In genomic region chr9:23590601-23591000, GRCh38 we compare ENCODE assay signal across 14 cellular contexts.
DNase-seq lines count a peak whose midpoint lies in the region; ATAC-seq, FAIRE-seq and TF ChIP-seq lines count a peak whose summit lies in the region.
"Had no signal": no experiment of that assay in that cellular context is flagged by ENCODE, and none has a peak within 500 bp of the region (broad histone marks: within the 10 kb centered on the region; RNA-seq: fewer than 3 reads in every experiment).

No MANE protein-coding gene starts in this region.

- H3K9me3 ChIP-seq in ascending aorta (no peaks in the 10 kb centered on the region), right lobe of liver (no peaks in the 10 kb centered on the region), testis (no peaks in the 10 kb centered on the region), spleen (no peaks in the 10 kb centered on the region)
- H3K9me3 ChIP-seq: MG63 had no signal

- H3K27me3 ChIP-seq in ascending aorta (no peaks in the 10 kb centered on the region), right lobe of liver (no peaks in the 10 kb centered on the region), testis (no peaks in the 10 kb centered on the region), spleen (replicated peaks in 1 of 7) (no peaks in the 10 kb centered on the region)
- H3K27me3 ChIP-seq: MG63 had no signal

- DNase-seq in A172 (ENCODE audit: low spot score), result peak; percentile 4
- peak; percentile 1 for DNase-seq in HTR-8/SVneo (ENCODE audit: insufficient read length, low spot score)
- DNase-seq in ascending aorta (ENCODE audit: low spot score in 2 of 2), result no peak
- DNase-seq in right lobe of liver, result no peak
- no peak for DNase-seq in testis
- DNase-seq in germinal center (ENCODE audit: low spot score), result no peak
- DNase-seq in spleen, result no peak
- DNase-seq: activated CD4-positive, alpha-beta T cell treated with anti-CD3 and anti-CD28 coated beads for 1 hour; amygdala; C1 segment of cervical spinal cord; MG63; stimulated activated naive B cell treated with anti-CD40 and anti-IgM and Interleukin-4, amounts not matched to agents 10 μg/mL and 1 μg/mL and 100 μg/mL, for 72 hours had no signal

- no peak overlapping the region for H3K27ac ChIP-seq in ascending aorta
- no peak overlapping the region for H3K27ac ChIP-seq in right lobe of liver
- H3K27ac ChIP-seq in testis, result no peak overlapping the region
- peak overlapping the region in 3 of 8 donors; percentile 14 to 33 (median 15) for H3K27ac ChIP-seq in spleen

- WGBS in right lobe of liver (ENCODE audit: insufficient coverage, low coverage, low lambda C conversion rate, missing lambda C conversion rate), result 44% methylated on average over 2 of the region's 2 CpGs
- 62 to 69% methylated on average over 2 of the region's 2 CpGs for WGBS in testis, 2 donors
- WGBS in spleen, 5 donors, result 46 to 66% (median 50%) methylated on average over 2 of the region's 2 CpGs

- no peak for TF ChIP-seq CTCF in ascending aorta (IDR thresholded peaks at IDR 0.05)
- TF ChIP-seq CTCF in right lobe of liver (IDR thresholded peaks at IDR 0.05), result no peak
- no peak for TF ChIP-seq CTCF in testis (IDR thresholded peaks at IDR 0.05)
- no peak for TF ChIP-seq CTCF in spleen (IDR thresholded peaks at IDR 0.05 in 8 of 11, conservative IDR thresholded peaks at IDR 0.05 in 3 of 11)

- no peaks in the 10 kb centered on the region for H3K4me1 ChIP-seq in ascending aorta
- no peaks in the 10 kb centered on the region for H3K4me1 ChIP-seq in right lobe of liver
- H3K4me1 ChIP-seq in testis, result no peaks in the 10 kb centered on the region
- peaks cover 0 to 17% (median 6%) of the 10 kb centered on the region in 6 donors for H3K4me1 ChIP-seq in spleen

- H3K4me3 ChIP-seq in ascending aorta (peak overlapping the region; percentile 7 to 38), right lobe of liver (no peak overlapping the region), testis (no peak overlapping the region), spleen (peak overlapping the region in 2 of 8 donors; percentile 7 to 43)
- H3K4me3 ChIP-seq: MG63 had no signal

- H3K36me3 ChIP-seq in ascending aorta (no peaks in the 10 kb centered on the region), right lobe of liver (no peaks in the 10 kb centered on the region), testis (ENCODE audit: low read depth, missing control alignments) (no peaks in the 10 kb centered on the region), spleen (no peaks in the 10 kb centered on the region)
- H3K36me3 ChIP-seq: MG63 had no signal

- peak; percentile 32 to 42 (median 36) for ATAC-seq in right lobe of liver
- ATAC-seq in HG03045 (IDR thresholded peaks at IDR 0.05; ENCODE audit: unreplicated experiment), result no peak
- ATAC-seq: Panc1; stimulated activated naive B cell treated with anti-CD40 and anti-IgM and Interleukin-4, amounts not matched to agents 10 μg/mL and 1 μg/mL and 100 μg/mL, for 72 hours had no signal

- intact Hi-C loops in ascending aorta (cut with DNase I), result no loop called here
- intact Hi-C loops in right lobe of liver (cut with DNase I), result no loop called here
- intact Hi-C loops in testis (cut with DNase I; ENCODE audit: low total_unique reads), result no loop called here
- intact Hi-C loops in spleen (cut with DNase I; ENCODE audit: low total_unique reads), result no loop called here

- no peak for TF ChIP-seq POLR2A in right lobe of liver (IDR thresholded peaks at IDR 0.05)
- TF ChIP-seq POLR2A in testis (IDR thresholded peaks at IDR 0.05), result no peak
- TF ChIP-seq POLR2A in spleen (IDR thresholded peaks at IDR 0.05), result no peak

- FAIRE-seq in HTR-8/SVneo (lab: Jason Lieb, UNC), result no peak

Comparison
In these comparisons a context has a peak if more than half of its experiments do, and no peak if none do; other contexts are left out.
1. DNase-seq: peak in A172 (single experiment) and HTR-8/SVneo (single experiment); none in ascending aorta (0 of 2), right lobe of liver (0 of 3), testis (single experiment), germinal center (single experiment) and spleen (single experiment).
2. H3K4me3 ChIP-seq: peak in ascending aorta (2 of 2); none in right lobe of liver (0 of 3) and testis (0 of 2).